31 cellular contexts compared by ENCODE assay signal in the genomic region with DNA sequence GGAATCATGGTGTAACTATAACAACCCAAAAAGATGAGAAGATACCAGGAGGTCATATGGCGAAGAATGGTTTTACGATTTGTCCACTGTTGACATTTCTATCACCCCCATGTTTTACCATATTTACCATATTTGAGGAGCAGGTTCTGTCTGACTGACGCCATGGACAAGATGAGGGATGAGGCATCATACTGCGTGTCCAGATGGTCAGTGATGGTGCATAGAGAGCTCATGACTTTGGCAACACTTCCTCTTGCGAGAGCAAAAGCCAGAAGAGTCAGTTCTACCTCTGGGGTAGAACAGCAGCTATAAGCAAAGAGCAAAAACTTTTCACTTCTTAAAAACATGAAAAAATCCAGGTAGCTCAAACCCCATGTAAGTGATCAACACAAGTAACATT.
"Had no signal": no experiment of that assay in that cellular context is flagged by ENCODE, and none has a peak within 500 bp of the region (broad histone marks: within the 10 kb centered on the region; RNA-seq: fewer than 3 reads in every experiment).

No MANE protein-coding gene starts in this region.

- ATAC-seq: activated CD8-positive, alpha-beta memory T cell treated with anti-CD3 and anti-CD28 coated beads, Interleukin-2, amount 10 ng/mL, durations not matched to agents 7 days and 5 days; activated naive CD4-positive, alpha-beta T cell treated with anti-CD3 and anti-CD28 coated beads, Interleukin-2, amount 50 U/mL, for 72 hours; body of pancreas; Panc1; SK-N-SH treated with all-trans-retinoic acid at 6 μM for 48 hours; T-cell had no signal

- H3K27ac Mint-ChIP-seq: activated B cell treated with CpG ODN at 0.5 μM for 24 hours; activated CD4-positive, alpha-beta memory T cell treated with anti-CD3 and anti-CD28 coated beads, Interleukin-2, amount 10 ng/mL, durations not matched to agents 7 days and 5 days; activated CD8-positive, alpha-beta memory T cell treated with anti-CD3 and anti-CD28 coated beads, Interleukin-2, amount 10 ng/mL, durations not matched to agents 7 days and 5 days; activated naive CD4-positive, alpha-beta T cell treated with anti-CD3 and anti-CD28 coated beads, Interleukin-2, amount 50 U/mL, for 72 hours; activated T-helper 2 cell treated with anti-CD3 and anti-CD28 coated beads, Interferon-gamma antibody, Interleukin-2, Interleukin-4, amounts not matched to agents 10 μg/mL and 5 μg/mL and 100 μg/mL, durations not matched to agents 14 hours and 24 hours and 36 hours; T-cell had no signal

- H3K27me3 ChIP-seq: adrenal gland, body of pancreas, breast epithelium had no signal

- H3K4me3 Mint-ChIP-seq: activated B cell treated with CpG ODN at 0.5 μM for 24 hours; activated CD4-positive, alpha-beta memory T cell treated with anti-CD3 and anti-CD28 coated beads, Interleukin-2, amount 10 ng/mL, durations not matched to agents 7 days and 5 days; activated CD8-positive, alpha-beta memory T cell treated with anti-CD3 and anti-CD28 coated beads, Interleukin-2, amount 10 ng/mL, durations not matched to agents 7 days and 5 days; T-cell had no signal

- H3K4me3 ChIP-seq: adrenal gland, body of pancreas, breast epithelium had no signal

- H3K27ac ChIP-seq: adrenal gland, body of pancreas, breast epithelium had no signal

- H3K9me3 Mint-ChIP-seq: activated B cell treated with CpG ODN at 0.5 μM for 24 hours; activated CD4-positive, alpha-beta memory T cell treated with anti-CD3 and anti-CD28 coated beads, Interleukin-2, amount 10 ng/mL, durations not matched to agents 7 days and 5 days; activated naive CD4-positive, alpha-beta T cell treated with anti-CD3 and anti-CD28 coated beads, Interleukin-2, amount 50 U/mL, for 72 hours; activated T-helper 2 cell treated with anti-CD3 and anti-CD28 coated beads, Interferon-gamma antibody, Interleukin-2, Interleukin-4, amounts not matched to agents 10 μg/mL and 5 μg/mL and 100 μg/mL, durations not matched to agents 14 hours and 24 hours and 36 hours; T-cell had no signal

- DNase-seq: activated B cell treated with CpG ODN at 0.5 μM for 24 hours; activated CD4-positive, alpha-beta memory T cell treated with anti-CD3 and anti-CD28 coated beads, Interleukin-2, amount 10 ng/mL, durations not matched to agents 7 days and 5 days; activated CD4-positive, alpha-beta T cell treated with anti-CD3 and anti-CD28 coated beads for 1 hour; activated CD4-positive, alpha-beta T cell treated with anti-CD3 and anti-CD28 coated beads for 48 hours; activated CD8-positive, alpha-beta memory T cell treated with anti-CD3 and anti-CD28 coated beads for 24 hours; activated CD8-positive, alpha-beta memory T cell treated with anti-CD3 and anti-CD28 coated beads, Interleukin-2, amount 10 ng/mL, durations not matched to agents 7 days and 5 days; activated CD8-positive, alpha-beta memory T cell treated with anti-CD3 and anti-CD28 coated beads, Interleukin-2, amount 50 U/mL, for 48 hours; activated gamma-delta T cell; activated naive CD4-positive, alpha-beta T cell treated with Interleukin-2 at 50 U/mL for 16 hours; activated T-cell treated with anti-CD3 and anti-CD28 coated beads, Interleukin-2, amount 50 U/mL, for 48 hours; adrenal gland; KG1; NCI-H1105; NCI-H1417 treated with DMSO at 0.1 percent for 48 hours; NCI-H187 treated with DMSO at 0.1 percent for 48 hours; NCI-H2081; NCI-H226; NCI-H446 treated with DMSO at 0.1 percent for 48 hours; NCI-H524; RPMI8226; SHP77 treated with DMSO at 0.1 percent for 48 hours; T-cell; T-helper 2 cell; T-helper 9 cell had no signal

- H3K4me1 ChIP-seq: body of pancreas, breast epithelium had no signal

- H3K27me3 Mint-ChIP-seq: activated B cell treated with CpG ODN at 0.5 μM for 24 hours; activated CD4-positive, alpha-beta memory T cell treated with anti-CD3 and anti-CD28 coated beads, Interleukin-2, amount 10 ng/mL, durations not matched to agents 7 days and 5 days; activated CD8-positive, alpha-beta memory T cell treated with anti-CD3 and anti-CD28 coated beads, Interleukin-2, amount 10 ng/mL, durations not matched to agents 7 days and 5 days; T-cell had no signal

- FAIRE-seq: astrocyte had no signal

- H3K9me3 ChIP-seq: adrenal gland, body of pancreas, breast epithelium had no signal
